ENCODE assay signal across 22 cellular contexts in the genomic region with DNA sequence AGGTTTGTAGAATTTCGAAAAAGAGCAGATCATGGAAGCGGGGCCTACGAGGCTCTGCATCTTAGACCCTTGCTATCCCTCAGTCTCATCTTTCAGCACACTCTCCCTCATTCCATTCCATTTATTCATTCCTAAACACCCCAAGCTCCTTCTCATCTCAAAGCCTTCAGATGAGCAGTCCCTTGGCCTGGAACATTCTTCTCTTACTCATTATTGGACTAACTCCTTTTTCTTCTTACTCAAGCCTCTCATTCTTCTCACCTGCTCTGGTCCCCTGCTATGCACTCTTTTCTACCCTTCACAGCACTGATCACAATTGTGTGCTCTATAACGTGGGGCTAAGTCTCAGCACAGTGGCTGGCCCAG.
DNase-seq lines count a peak whose midpoint lies in the region; ATAC-seq and TF ChIP-seq lines count a peak whose summit lies in the region.
"Had no signal": no experiment of that assay in that cellular context is flagged by ENCODE, and none has a peak within 500 bp of the region (broad histone marks: within the 10 kb centered on the region; RNA-seq: fewer than 3 reads in every experiment).

No MANE protein-coding gene starts in this region.

- H2AFZ ChIP-seq in HCT116 (ENCODE audit: low read depth, low read length, poor library complexity, severe bottlenecking), result no peak overlapping the region

- H3K4me1 ChIP-seq in HCT116 (ENCODE audit: control insufficient read depth in 1 of 2, insufficient read depth in 2 of 2, low read length in 2 of 2), result peaks cover 9 to 32% of the 10 kb centered on the region in 2 experiments
- H3K4me1 ChIP-seq in tibial nerve, result no peaks in the 10 kb centered on the region
- H3K4me1 ChIP-seq: vagina had no signal

- H3K36me3 ChIP-seq in HCT116 (ENCODE audit: control insufficient read depth in 1 of 2, insufficient read depth in 2 of 2, low read length in 2 of 2) (no peaks in the 10 kb centered on the region), tibial nerve (no peaks in the 10 kb centered on the region)
- H3K36me3 ChIP-seq: vagina had no signal

- no peaks in the 10 kb centered on the region for H3K9me2 ChIP-seq in HCT116 (ENCODE audit: insufficient read depth)

- POLR2A ChIA-PET in AG04449 (lab: Yijun Ruan, JAX) (no interaction called here), HCT116 (lab: Charles Lee) (no interaction called here)

- ATAC-seq in HCT116 (peak; percentile 28; the same call in 1 of the 2 replicates), GM18517 (IDR thresholded peaks at IDR 0.05; ENCODE audit: unreplicated experiment) (no peak)
- no peak for ATAC-seq in activated T-helper 17 cell treated with anti-CD3 and anti-CD28 coated beads, Interleukin-2, amount 50 U/mL, for 72 hours (replicated peaks)
- ATAC-seq: T-cell had no signal

- H3K4me1 Mint-ChIP-seq in activated T-helper 17 cell treated with anti-CD3 and anti-CD28 coated beads, Interleukin-2, amount 50 U/mL, for 72 hours, result peaks cover 9% of the 10 kb centered on the region
- H3K4me1 Mint-ChIP-seq: CD14-positive monocyte, T-cell had no signal

- WGBS in tibial nerve, 2 donors, result 90 to 95% methylated on average over 4 of the region's 4 CpGs

- H3K9me3 Mint-ChIP-seq in activated T-helper 17 cell treated with anti-CD3 and anti-CD28 coated beads, Interleukin-2, amount 50 U/mL, for 72 hours, result no peaks in the 10 kb centered on the region
- H3K9me3 Mint-ChIP-seq: CD14-positive monocyte, nephron progenitor cell, T-cell had no signal

- H3K27me3 Mint-ChIP-seq in activated T-helper 17 cell treated with anti-CD3 and anti-CD28 coated beads, Interleukin-2, amount 50 U/mL, for 72 hours, result no peaks in the 10 kb centered on the region
- H3K27me3 Mint-ChIP-seq: T-cell had no signal

- TF ChIP-seq POLR2A in HCT116 (IDR thresholded peaks at IDR 0.05; ENCODE audit: borderline replicate concordance, extremely low read depth, insufficient read depth, insufficient read length) (no peak), tibial nerve (IDR thresholded peaks at IDR 0.05) (no peak)

- H3K27me3 ChIP-seq in HCT116 (ENCODE audit: insufficient read depth, low read length), result no peaks in the 10 kb centered on the region
- H3K27me3 ChIP-seq in tibial nerve, result no peaks in the 10 kb centered on the region
- H3K27me3 ChIP-seq: vagina had no signal

- DNase-seq in AG04449 (ENCODE audit: low read depth, low spot score), result peak; percentile 40
- DNase-seq in HCT116 (ENCODE audit: low read depth, low spot score), result no peak
- peak; percentile 46 for DNase-seq in iris pigment epithelial cell (ENCODE audit: low read depth)
- DNase-seq in tibial nerve (ENCODE audit: low spot score in 2 of 2), result no peak
- no peak for DNase-seq in Kasumi-1 (lab: John Stamatoyannopoulos, UW)
- no peak for DNase-seq in cerebellar nuclear complex (lab: John Stamatoyannopoulos, UW)
- DNase-seq: activated CD4-positive, alpha-beta T cell treated with anti-CD3 and anti-CD28 coated beads, Interleukin-2, amount 50 U/mL, for 48 hours; activated naive CD4-positive, alpha-beta T cell treated with Interleukin-2 at 50 U/mL for 16 hours; DMS 273 treated with DMSO at 0.1 percent for 48 hours; hippocampal formation; KG1; NCI-H1092; NCI-H2029; NCI-H446 treated with DMSO at 0.1 percent for 48 hours; nephron progenitor cell; stimulated activated CD4-positive, alpha-beta T cell treated with anti-CD3 and anti-CD28 coated beads, Interleukin-4, amount 100 ng/mL, for 4 hours; T-cell had no signal

- TF ChIP-seq EP300 in tibial nerve (IDR thresholded peaks at IDR 0.05), result no peak

- H3K36me3 Mint-ChIP-seq in activated T-helper 17 cell treated with anti-CD3 and anti-CD28 coated beads, Interleukin-2, amount 50 U/mL, for 72 hours (ENCODE audit: low read depth), result no peaks in the 10 kb centered on the region

- BruUV-seq in HCT116 (replicated peaks; lab: Mats Ljungman, UMichigan), result no TSS peak

- no peaks in the 10 kb centered on the region for H4K20me1 ChIP-seq in HCT116 (ENCODE audit: insufficient read depth)

- peak overlapping the region; percentile 58 for H3K4me2 ChIP-seq in HCT116 (ENCODE audit: low read length)

- CTCF ChIA-PET in AG04449 (lab: Yijun Ruan, JAX) (no interaction called here), HCT116 (lab: Charles Lee) (no interaction called here)

- H3K9me3 ChIP-seq in HCT116 (ENCODE audit: control insufficient read depth in 1 of 2, insufficient read depth in 1 of 2, low read depth in 1 of 2, low read length in 2 of 2), result no peaks in the 10 kb centered on the region
- no peaks in the 10 kb centered on the region for H3K9me3 ChIP-seq in tibial nerve
- H3K9me3 ChIP-seq: vagina had no signal

- peak overlapping the region; percentile 12 for H3K27ac Mint-ChIP-seq in activated T-helper 17 cell treated with anti-CD3 and anti-CD28 coated beads, Interleukin-2, amount 50 U/mL, for 72 hours
- H3K27ac Mint-ChIP-seq: nephron progenitor cell, T-cell had no signal

- H3K27ac ChIP-seq in HCT116 (ENCODE audit: low read depth, low read length), result no peak overlapping the region
- H3K27ac ChIP-seq in tibial nerve, result no peak overlapping the region
- H3K27ac ChIP-seq: skin epidermis, vagina had no signal

- H3K4me3 ChIP-seq in AG04449 (ENCODE audit: low read depth, low read length) (no peak overlapping the region), HCT116 (replicated peaks in 1 of 2; ENCODE audit: low read depth in 1 of 2, low read length in 2 of 2) (peak overlapping the region in 1 of 2 experiments; percentile 2; a peak in 1 of 4 replicates), tibial nerve (no peak overlapping the region)
- H3K4me3 ChIP-seq: skin epidermis, vagina had no signal

- RAD21 ChIA-PET in HCT116 (lab: Charles Lee; ENCODE audit: low non-redundant PET in 1 of 2, low total read pairs in 2 of 2, uncharacterized antibody in 2 of 2, unreplicated experiment in 2 of 2), result no interaction called here

- no peak for TF ChIP-seq CTCF in AG04449 (IDR thresholded peaks at IDR 0.05; ENCODE audit: insufficient read depth, low read length, missing control alignments)
- no peak for TF ChIP-seq CTCF in HCT116 (IDR thresholded peaks at IDR 0.05 in 2 of 3, conservative IDR thresholded peaks at IDR 0.05 in 1 of 3; ENCODE audit: borderline replicate concordance in 1 of 3, insufficient read depth in 1 of 3, low read depth in 2 of 3, low read length in 2 of 3)
- TF ChIP-seq CTCF in tibial nerve (IDR thresholded peaks at IDR 0.05), result no peak

- intact Hi-C loops in HCT116 (cut with micrococcal nuclease), result no loop called here

- no peaks in the 10 kb centered on the region for H3K79me2 ChIP-seq in HCT116 (ENCODE audit: insufficient read depth, low read length)

- H3K4me3 Mint-ChIP-seq in activated T-helper 17 cell treated with anti-CD3 and anti-CD28 coated beads, Interleukin-2, amount 50 U/mL, for 72 hours, result no peak overlapping the region
- H3K4me3 Mint-ChIP-seq: CD14-positive monocyte, nephron progenitor cell, T-cell had no signal

- H3K9ac ChIP-seq in HCT116 (ENCODE audit: low read length), result no peak overlapping the region

- no peak for TF ChIP-seq RAD21 in HCT116 (IDR thresholded peaks at IDR 0.05; ENCODE audit: low read depth)

TF ChIP-seq in HCT116, 20 proteins besides CTCF, POLR2A, EP300 and RAD21:
- TF ChIP-seq, protein P1, sequence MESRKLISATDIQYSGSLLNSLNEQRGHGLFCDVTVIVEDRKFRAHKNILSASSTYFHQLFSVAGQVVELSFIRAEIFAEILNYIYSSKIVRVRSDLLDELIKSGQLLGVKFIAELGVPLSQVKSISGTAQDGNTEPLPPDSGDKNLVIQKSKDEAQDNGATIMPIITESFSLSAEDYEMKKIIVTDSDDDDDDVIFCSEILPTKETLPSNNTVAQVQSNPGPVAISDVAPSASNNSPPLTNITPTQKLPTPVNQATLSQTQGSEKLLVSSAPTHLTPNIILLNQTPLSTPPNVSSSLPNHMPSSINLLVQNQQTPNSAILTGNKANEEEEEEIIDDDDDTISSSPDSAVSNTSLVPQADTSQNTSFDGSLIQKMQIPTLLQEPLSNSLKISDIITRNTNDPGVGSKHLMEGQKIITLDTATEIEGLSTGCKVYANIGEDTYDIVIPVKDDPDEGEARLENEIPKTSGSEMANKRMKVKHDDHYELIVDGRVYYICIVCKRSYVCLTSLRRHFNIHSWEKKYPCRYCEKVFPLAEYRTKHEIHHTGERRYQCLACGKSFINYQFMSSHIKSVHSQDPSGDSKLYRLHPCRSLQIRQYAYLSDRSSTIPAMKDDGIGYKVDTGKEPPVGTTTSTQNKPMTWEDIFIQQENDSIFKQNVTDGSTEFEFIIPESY (IDR thresholded peaks at IDR 0.05; ENCODE audit: extremely low read depth, insufficient replicate concordance, low read length), result no peak
- no peak for TF ChIP-seq ZFX (IDR thresholded peaks at IDR 0.05)
- TF ChIP-seq ELF1 (IDR thresholded peaks at IDR 0.05; ENCODE audit: borderline replicate concordance, low read depth), result no peak
- TF ChIP-seq CBX3 (IDR thresholded peaks at IDR 0.05; ENCODE audit: low read depth), result no peak
- no peak for TF ChIP-seq SRF (IDR thresholded peaks at IDR 0.05; ENCODE audit: low read depth)

Comparison
In these comparisons a context has a peak if more than half of its experiments do, and no peak if none do; other contexts are left out.
1. DNase-seq: peak in AG04449 (single experiment) and iris pigment epithelial cell (single experiment); none in HCT116 (single experiment), tibial nerve (0 of 2), Kasumi-1 (0 of 2) and cerebellar nuclear complex (0 of 2).